21 cellular contexts compared by ENCODE assay signal in the genomic region with DNA sequence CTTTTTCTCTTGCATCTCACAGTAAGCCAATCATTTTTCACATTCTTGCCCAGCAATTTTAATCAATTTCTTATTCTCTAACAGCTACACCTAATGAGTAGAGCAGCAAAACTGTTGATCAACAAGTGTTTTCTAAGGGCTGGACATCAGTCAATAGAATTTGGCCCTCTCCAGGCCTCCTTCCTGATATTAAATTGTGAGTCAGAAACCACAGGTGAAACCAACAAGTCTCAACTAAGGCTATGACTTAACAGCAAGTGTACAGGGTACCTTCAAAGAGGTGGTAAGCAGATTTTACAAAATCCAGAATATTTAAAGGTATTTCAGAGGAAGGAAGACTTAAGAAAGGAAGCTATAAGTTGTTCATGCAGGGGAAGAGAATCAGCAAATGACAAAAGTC.
"Had no signal": no experiment of that assay in that cellular context is flagged by ENCODE, and none has a peak within 500 bp of the region (broad histone marks: within the 10 kb centered on the region; RNA-seq: fewer than 3 reads in every experiment).

No MANE protein-coding gene starts in this region.

- H3K27ac ChIP-seq: pancreas, stomach had no signal

- H3K36me3 ChIP-seq: pancreas, stomach had no signal

- H3K4me3 ChIP-seq: pancreas, stomach had no signal

- DNase-seq: activated CD4-positive, alpha-beta T cell treated with anti-CD3 and anti-CD28 coated beads, Interleukin-2, amount 10 ng/mL, durations not matched to agents 7 days and 5 days; activated CD8-positive, alpha-beta T cell treated with anti-CD3 and anti-CD28 coated beads, Interleukin-2, amount 10 ng/mL, durations not matched to agents 7 days and 5 days; activated naive CD4-positive, alpha-beta T cell treated with anti-CD3 and anti-CD28 coated beads for 36 hours; activated T-cell treated with anti-CD3 and anti-CD28 coated beads, Interleukin-2, amount 50 U/mL, for 24 hours; aorta; effector CD4-positive, alpha-beta T cell; foreskin melanocyte; glutamatergic neuron; kidney; left ventricle myocardium superior; naive thymus-derived CD4-positive, alpha-beta T cell; pancreas; stimulated activated CD4-positive, alpha-beta T cell treated with anti-CD3 and anti-CD28 coated beads, Interleukin-4, amount 100 ng/mL, for 24 hours; stomach; T1000; trophoblast cell had no signal

- H3K4me1 ChIP-seq: pancreas, stomach had no signal

- ATAC-seq: activated CD4-positive, CD25-positive, alpha-beta regulatory T cell treated with anti-CD3 and anti-CD28 coated beads, Interleukin-2, amount 50 U/mL, for 24 hours; activated CD8-positive, alpha-beta T cell treated with anti-CD3 and anti-CD28 coated beads, Interleukin-2, amount 10 ng/mL, durations not matched to agents 7 days and 5 days; left ventricle myocardium superior; naive thymus-derived CD4-positive, alpha-beta T cell; pancreas; sciatic nerve; stimulated activated effector memory CD8-positive, alpha-beta T cell treated with anti-CD3 and anti-CD28 coated beads, Interleukin-12 subunit alpha, Interleukin-12 subunit beta, amount 100 ng/mL, for 72 hours had no signal

- H3K4me1 Mint-ChIP-seq: activated CD4-positive, alpha-beta T cell treated with anti-CD3 and anti-CD28 coated beads, Interleukin-2, amount 10 ng/mL, durations not matched to agents 7 days and 5 days; memory B cell; naive thymus-derived CD4-positive, alpha-beta T cell; stimulated activated effector memory CD8-positive, alpha-beta T cell treated with anti-CD3 and anti-CD28 coated beads, Interleukin-12 subunit alpha, Interleukin-12 subunit beta, amount 100 ng/mL, for 72 hours had no signal

- H3K9me3 ChIP-seq: pancreas had no signal

- H3K27me3 ChIP-seq: pancreas, stomach had no signal

- H3K4me3 Mint-ChIP-seq: activated CD4-positive, alpha-beta T cell treated with anti-CD3 and anti-CD28 coated beads, Interleukin-2, amount 10 ng/mL, durations not matched to agents 7 days and 5 days; activated CD8-positive, alpha-beta T cell treated with anti-CD3 and anti-CD28 coated beads, Interleukin-2, amount 10 ng/mL, durations not matched to agents 7 days and 5 days; activated naive CD4-positive, alpha-beta T cell treated with anti-CD3 and anti-CD28 coated beads for 36 hours; activated T-cell treated with anti-CD3 and anti-CD28 coated beads, Interleukin-2, amount 50 U/mL, for 24 hours; memory B cell; naive thymus-derived CD4-positive, alpha-beta T cell; stimulated activated effector memory CD8-positive, alpha-beta T cell treated with anti-CD3 and anti-CD28 coated beads, Interleukin-12 subunit alpha, Interleukin-12 subunit beta, amount 100 ng/mL, for 72 hours had no signal

- H3K27ac Mint-ChIP-seq: activated CD4-positive, alpha-beta T cell treated with anti-CD3 and anti-CD28 coated beads, Interleukin-2, amount 10 ng/mL, durations not matched to agents 7 days and 5 days; activated CD8-positive, alpha-beta T cell treated with anti-CD3 and anti-CD28 coated beads, Interleukin-2, amount 10 ng/mL, durations not matched to agents 7 days and 5 days; activated naive CD4-positive, alpha-beta T cell treated with anti-CD3 and anti-CD28 coated beads for 36 hours; activated T-cell treated with anti-CD3 and anti-CD28 coated beads, Interleukin-2, amount 50 U/mL, for 24 hours; activated T-helper 2 cell treated with anti-CD3 and anti-CD28 coated beads, Interferon-gamma antibody, Interleukin-2, Interleukin-4, amounts not matched to agents 10 μg/mL and 5 μg/mL and 100 μg/mL, durations not matched to agents 14 hours and 24 hours and 36 hours; memory B cell; naive thymus-derived CD4-positive, alpha-beta T cell; stimulated activated effector memory CD8-positive, alpha-beta T cell treated with anti-CD3 and anti-CD28 coated beads, Interleukin-12 subunit alpha, Interleukin-12 subunit beta, amount 100 ng/mL, for 72 hours had no signal

- H3K27me3 Mint-ChIP-seq: activated CD4-positive, alpha-beta T cell treated with anti-CD3 and anti-CD28 coated beads, Interleukin-2, amount 10 ng/mL, durations not matched to agents 7 days and 5 days; activated T-cell treated with anti-CD3 and anti-CD28 coated beads, Interleukin-2, amount 50 U/mL, for 24 hours; naive thymus-derived CD4-positive, alpha-beta T cell had no signal

- H3K36me3 Mint-ChIP-seq: naive thymus-derived CD4-positive, alpha-beta T cell; stimulated activated effector memory CD8-positive, alpha-beta T cell treated with anti-CD3 and anti-CD28 coated beads, Interleukin-12 subunit alpha, Interleukin-12 subunit beta, amount 100 ng/mL, for 72 hours had no signal
